In the genomic region with DNA sequence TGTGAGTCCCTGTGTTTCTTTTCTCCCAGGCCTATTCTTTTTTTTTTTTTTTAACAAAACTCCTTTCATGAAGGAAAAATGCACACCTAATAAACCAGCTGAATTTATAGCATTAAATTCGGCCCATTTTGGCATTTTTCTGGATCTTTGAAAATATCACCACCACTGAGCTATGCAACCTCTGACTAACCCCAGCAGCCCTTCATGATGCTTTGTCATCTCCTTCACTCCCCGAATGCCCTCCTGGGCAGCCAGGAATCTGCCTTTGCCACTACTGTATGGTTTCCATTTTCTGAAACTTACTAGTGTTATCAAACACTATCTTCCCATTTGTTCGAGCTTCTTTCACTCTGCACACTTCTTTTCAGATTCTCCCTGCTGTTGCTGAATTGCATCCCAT, we compare ENCODE assay signal across 15 cellular contexts.
"Had no signal": no experiment of that assay in that cellular context is flagged by ENCODE, and none has a peak within 500 bp of the region (broad histone marks: within the 10 kb centered on the region; RNA-seq: fewer than 3 reads in every experiment).

No MANE protein-coding gene starts in this region.

- ATAC-seq: activated T-cell treated with anti-CD3 and anti-CD28 coated beads, Interleukin-2, amount 50 U/mL, for 4 hours had no signal

- H3K9me3 Mint-ChIP-seq: activated naive CD4-positive, alpha-beta T cell treated with anti-CD3 and anti-CD28 coated beads for 36 hours; activated T-cell treated with anti-CD3 and anti-CD28 coated beads, Interleukin-2, amount 50 U/mL, for 4 hours had no signal

- H3K4me1 ChIP-seq: tibial artery had no signal

- FAIRE-seq: islet of Langerhans had no signal

- H3K36me3 Mint-ChIP-seq: brain had no signal

- DNase-seq: activated CD4-positive, alpha-beta T cell treated with anti-CD3 and anti-CD28 coated beads, Interleukin-2, amount 50 U/mL, for 1 hour; activated CD4-positive, CD25-positive, alpha-beta regulatory T cell treated with anti-CD3 and anti-CD28 coated beads, Interleukin-2, amount 50 U/mL, for 72 hours; activated CD8-positive, alpha-beta memory T cell treated with anti-CD3 and anti-CD28 coated beads, Interleukin-2, amount 50 U/mL, for 4 hours; activated naive CD4-positive, alpha-beta T cell treated with anti-CD3 and anti-CD28 coated beads for 36 hours; activated T-cell treated with anti-CD3 and anti-CD28 coated beads, Interleukin-2, amount 50 U/mL, for 4 hours; dorsolateral prefrontal cortex; foreskin fibroblast; nephron progenitor cell; stimulated activated CD4-positive, alpha-beta T cell treated with anti-CD3 and anti-CD28 coated beads, Interleukin-12 subunit alpha, Interleukin-12 subunit beta, amount 100 ng/mL, for 4 hours; stimulated activated CD4-positive, alpha-beta T cell treated with anti-CD3 and anti-CD28 coated beads, Interleukin-1b, Interleukin-23, amount 100 ng/mL, for 48 hours; stimulated activated CD8-positive, alpha-beta memory T cell treated with anti-CD3 and anti-CD28 coated beads, Interleukin-4, amount 100 ng/mL, for 48 hours; stimulated activated naive CD4-positive, alpha-beta T cell treated with Interleukin-2 at 50 U/mL for 16 hours; tibial artery had no signal

- H3K4me3 Mint-ChIP-seq: activated naive CD4-positive, alpha-beta T cell treated with anti-CD3 and anti-CD28 coated beads for 36 hours; activated T-cell treated with anti-CD3 and anti-CD28 coated beads, Interleukin-2, amount 50 U/mL, for 4 hours; brain; nephron progenitor cell had no signal

- H3K27ac Mint-ChIP-seq: activated naive CD4-positive, alpha-beta T cell treated with anti-CD3 and anti-CD28 coated beads for 36 hours; brain; nephron progenitor cell had no signal

- H3K36me3 ChIP-seq: tibial artery had no signal

- H3K4me3 ChIP-seq: dorsolateral prefrontal cortex, tibial artery had no signal

- H3K27ac ChIP-seq: dorsolateral prefrontal cortex, tibial artery had no signal

- H3K4me1 Mint-ChIP-seq: brain, nephron progenitor cell had no signal

- H3K9me3 ChIP-seq: tibial artery had no signal
